In genomic region chr18:28267276-28267675, GRCh38 we compare ENCODE assay signal across 22 cellular contexts.
"Had no signal": no experiment of that assay in that cellular context is flagged by ENCODE, and none has a peak within 500 bp of the region (broad histone marks: within the 10 kb centered on the region; RNA-seq: fewer than 3 reads in every experiment).

No MANE protein-coding gene starts in this region.

- ATAC-seq: activated T-cell treated with anti-CD3 and anti-CD28 coated beads, Interleukin-2, amount 50 U/mL, for 4 hours; T-cell had no signal

- DNase-seq: activated B cell treated with CpG ODN at 0.5 μM for 24 hours; activated CD4-positive, alpha-beta T cell treated with anti-CD3 and anti-CD28 coated beads for 1 hour; activated CD4-positive, alpha-beta T cell treated with anti-CD3 and anti-CD28 coated beads, Interleukin-2, amount 10 ng/mL, durations not matched to agents 24 days and 14 days; activated CD4-positive, alpha-beta T cell treated with anti-CD3 and anti-CD28 coated beads, Interleukin-2, amount 50 U/mL, for 48 hours; activated effector memory CD4-positive, alpha-beta T cell treated with anti-CD3 and anti-CD28 coated beads, Interleukin-2, amount 50 U/mL, for 16 hours; activated naive CD4-positive, alpha-beta T cell treated with Interleukin-2 at 50 U/mL for 16 hours; activated T-cell treated with anti-CD3 and anti-CD28 coated beads, Interleukin-2, amount 50 U/mL, for 4 hours; caudate nucleus; Kasumi-1; KBM-7; MV-4-11; NCI-H1092 treated with DMSO at 0.1 percent for 48 hours; NCI-H1417 treated with DMSO at 0.1 percent for 48 hours; NCI-H1694; NCI-H2029 treated with DMSO at 0.1 percent for 48 hours; NCI-H446; NCI-H524; Peyer's patch; SHP77 treated with DMSO at 0.1 percent for 48 hours; T-cell; T-helper 2 cell; T1000 had no signal
